ENCODE assay signal across 17 cellular contexts in the genomic region with DNA sequence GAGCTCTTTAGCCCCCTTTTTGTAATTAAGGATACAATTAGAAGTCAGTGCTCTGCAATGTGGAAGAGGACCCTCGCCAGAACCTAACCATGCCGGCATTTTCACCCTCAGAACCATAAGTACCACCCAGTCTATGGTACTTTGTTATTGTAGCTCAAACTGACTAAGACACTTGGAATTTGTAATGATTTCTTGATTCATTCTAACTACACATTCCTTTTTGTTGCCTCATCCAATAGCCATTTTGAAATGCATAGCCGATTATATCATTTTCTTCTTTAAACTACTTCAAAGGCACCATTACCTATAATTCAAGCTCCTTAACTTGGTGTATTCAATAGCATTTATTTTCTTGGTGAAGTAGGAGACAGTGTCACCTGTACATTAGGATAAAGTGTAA.
DNase-seq lines count a peak whose midpoint lies in the region; ATAC-seq, FAIRE-seq and TF ChIP-seq lines count a peak whose summit lies in the region.
"Had no signal": no experiment of that assay in that cellular context is flagged by ENCODE, and none has a peak within 500 bp of the region (broad histone marks: within the 10 kb centered on the region; RNA-seq: fewer than 3 reads in every experiment).

No MANE protein-coding gene starts in this region.

- H3K9ac ChIP-seq in keratinocyte (ENCODE audit: control insufficient read depth, extremely low read depth, insufficient read depth, low read length) = no peak overlapping the region

- H3K4me2 ChIP-seq in keratinocyte (ENCODE audit: control insufficient read depth, extremely low read depth, insufficient read depth, low read depth, low read length) = peak overlapping the region; percentile 14

- peak overlapping the region; percentile 53 for H3K27ac ChIP-seq in keratinocyte (ENCODE audit: control insufficient read depth, insufficient read depth, low read length)
- H3K27ac ChIP-seq in ascending aorta = no peak overlapping the region
- no peak overlapping the region for H3K27ac ChIP-seq in upper lobe of right lung

- no peak for TF ChIP-seq CTCF in AG10803 (conservative IDR thresholded peaks at IDR 0.05; ENCODE audit: low read length)
- no peak for TF ChIP-seq CTCF in bronchial epithelial cell (IDR thresholded peaks at IDR 0.05; ENCODE audit: insufficient read depth, low read length, severe bottlenecking)
- no peak for TF ChIP-seq CTCF in keratinocyte (optimal IDR thresholded peaks at IDR 0.05 in 1 of 3, IDR thresholded peaks at IDR 0.05 in 1 of 3, conservative IDR thresholded peaks at IDR 0.05 in 1 of 3; ENCODE audit: extremely low read depth in 1 of 3, insufficient read depth in 2 of 3, low read length in 3 of 3)
- no peak for TF ChIP-seq CTCF in ascending aorta (IDR thresholded peaks at IDR 0.05)
- no peak for TF ChIP-seq CTCF in upper lobe of right lung (IDR thresholded peaks at IDR 0.05)

- H3K4me3 ChIP-seq in AG10803 (ENCODE audit: low read length) (no peak overlapping the region), bronchial epithelial cell (ENCODE audit: low read depth, low read length) (no peak overlapping the region), keratinocyte (ENCODE audit: control insufficient read depth in 2 of 3, extremely low read depth in 1 of 3, insufficient read depth in 2 of 3, low read depth in 1 of 3, low read length in 3 of 3) (no peak overlapping the region), ascending aorta (no peak overlapping the region), upper lobe of right lung (no peak overlapping the region)

- H3K9me1 ChIP-seq in keratinocyte (ENCODE audit: control insufficient read depth, extremely low read depth, insufficient read depth, low read length) = no peaks in the 10 kb centered on the region

- no peaks in the 10 kb centered on the region for H4K20me1 ChIP-seq in keratinocyte (ENCODE audit: control insufficient read depth, extremely low read depth, insufficient read depth, low read length)

- intact Hi-C loops in ascending aorta (cut with DNase I) = no loop called here
- intact Hi-C loops in upper lobe of right lung (cut with DNase I) = no loop called here

- ATAC-seq in upper lobe of right lung = no peak
- ATAC-seq: stimulated activated memory B cell treated with anti-CD40 and anti-IgM and Interleukin-4, amounts not matched to agents 10 μg/mL and 1 μg/mL and 100 μg/mL, for 72 hours had no signal

- peaks cover 40% of the 10 kb centered on the region for H3K4me1 ChIP-seq in keratinocyte (ENCODE audit: control insufficient read depth, extremely low read depth, insufficient read depth, low read length)
- H3K4me1 ChIP-seq in ascending aorta = no peaks in the 10 kb centered on the region
- no peaks in the 10 kb centered on the region for H3K4me1 ChIP-seq in upper lobe of right lung
- H3K4me1 ChIP-seq: BE2C had no signal

- H3K36me3 ChIP-seq in bronchial epithelial cell (ENCODE audit: control insufficient read depth, insufficient read depth, low read length) (peaks cover 1% of the 10 kb centered on the region), keratinocyte (ENCODE audit: control insufficient read depth in 2 of 2, extremely low read depth in 1 of 2, insufficient read depth in 2 of 2, low read length in 2 of 2) (peaks cover 0 to 8% of the 10 kb centered on the region in 2 experiments), ascending aorta (peaks cover 5 to 38% of the 10 kb centered on the region in 2 donors), upper lobe of right lung (peaks cover 26% of the 10 kb centered on the region)
- H3K36me3 ChIP-seq: BE2C had no signal

- peak; percentile 48 for DNase-seq in AG10803 (ENCODE audit: low read depth)
- peak; percentile 73 for DNase-seq in NCI-H226
- DNase-seq in bronchial epithelial cell (ENCODE audit: low read depth) = peak; percentile 83
- DNase-seq in keratinocyte (ENCODE audit: low read depth, low spot score) = peak; percentile 21
- DNase-seq in ascending aorta (ENCODE audit: low spot score in 2 of 2) = no peak
- no peak for DNase-seq in upper lobe of right lung
- no peak for DNase-seq in anterior cingulate cortex (lab: John Stamatoyannopoulos, UW)
- DNase-seq in AML-193 (lab: John Stamatoyannopoulos, UW) = no peak
- DNase-seq: activated CD8-positive, alpha-beta memory T cell treated with anti-CD3 and anti-CD28 coated beads, Interleukin-2, amount 50 U/mL, for 48 hours; BE2C; effector CD8-positive, alpha-beta T cell; midbrain; NCI-H1105 treated with DMSO at 0.1 percent for 48 hours; NCI-H524 treated with DMSO at 0.1 percent for 48 hours; SHP77; stimulated activated CD4-positive, alpha-beta T cell treated with anti-CD3 and anti-CD28 coated beads, Interleukin-2, amount 100 ng/mL, for 48 hours had no signal

- dilution Hi-C loops in keratinocyte (cut with MboI; ENCODE audit: extremely low pct_ligation_motif_present, low sequenced_read_pairs) = no loop called here

- FAIRE-seq in bronchial epithelial cell (lab: Jason Lieb, UNC) = no peak
- peak; percentile 86 for FAIRE-seq in keratinocyte (lab: Jason Lieb, UNC)

- H3K9me3 ChIP-seq in keratinocyte (ENCODE audit: control insufficient read depth, low read depth, low read length) = no peaks in the 10 kb centered on the region
- H3K9me3 ChIP-seq in ascending aorta = no peaks in the 10 kb centered on the region
- H3K9me3 ChIP-seq in upper lobe of right lung = no peaks in the 10 kb centered on the region
- H3K9me3 ChIP-seq: BE2C had no signal

- H3K27me3 ChIP-seq in bronchial epithelial cell (ENCODE audit: control insufficient read depth, insufficient read depth, low read length) (no peaks in the 10 kb centered on the region), keratinocyte (ENCODE audit: control insufficient read depth, extremely low read depth, insufficient read depth, low read length) (no peaks in the 10 kb centered on the region), ascending aorta (no peaks in the 10 kb centered on the region), upper lobe of right lung (no peaks in the 10 kb centered on the region)
- H3K27me3 ChIP-seq: BE2C had no signal

- no peaks in the 10 kb centered on the region for H3K79me2 ChIP-seq in keratinocyte (ENCODE audit: control insufficient read depth, insufficient read depth, low read length)

- H2AFZ ChIP-seq in keratinocyte (ENCODE audit: control insufficient read depth, low read length) = peak overlapping the region; percentile 71

Comparison
In these comparisons a context has a peak if more than half of its experiments do, and no peak if none do; other contexts are left out.
1. DNase-seq: peak in AG10803 (single experiment), NCI-H226 (single experiment), bronchial epithelial cell (single experiment) and keratinocyte (single experiment); none in ascending aorta (0 of 2), upper lobe of right lung (single experiment), anterior cingulate cortex (0 of 58) and AML-193 (0 of 2).